ENCODE assay signal across 8 cellular contexts in the genomic region with DNA sequence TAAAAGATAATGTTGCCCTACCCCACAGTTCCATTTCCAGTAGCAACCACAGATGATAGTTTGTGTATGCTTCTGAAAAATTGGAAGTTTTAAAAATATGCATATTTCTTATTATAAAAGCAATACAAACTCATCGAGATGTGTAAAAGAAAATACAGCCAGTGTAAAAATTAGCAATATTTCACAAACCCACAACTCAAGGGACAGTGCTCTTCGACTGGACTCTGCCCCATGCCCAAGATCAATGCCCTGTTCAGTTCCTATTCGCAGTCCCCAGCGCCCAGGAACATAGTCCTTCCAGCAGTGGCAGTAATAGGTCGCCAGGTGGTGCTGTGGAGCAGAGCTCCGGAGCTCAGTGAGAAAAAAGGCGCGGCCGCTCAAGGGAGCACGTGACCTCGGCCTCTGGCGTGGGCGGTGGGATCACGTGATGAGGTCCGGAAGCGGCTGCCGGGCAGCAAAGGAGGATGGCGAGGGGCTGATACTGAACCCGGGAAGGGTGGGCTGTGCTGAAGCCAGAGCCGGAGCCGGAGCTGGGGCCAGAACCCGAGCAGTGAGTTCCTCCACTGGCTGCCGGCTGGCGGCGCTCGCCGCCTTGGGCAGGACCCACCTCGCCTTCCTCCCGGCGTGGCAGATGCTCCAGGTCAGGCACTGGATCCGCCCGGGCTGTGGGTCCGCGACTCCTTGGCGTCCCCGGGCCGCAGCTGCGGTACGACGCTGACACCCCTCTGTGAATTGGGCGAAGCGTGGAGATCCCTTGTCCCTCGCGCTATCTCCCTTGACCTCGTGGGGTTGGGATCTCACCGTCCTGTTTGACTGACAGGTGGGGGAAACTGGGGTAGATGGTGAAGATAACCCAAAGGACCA. TPM values are rescaled to one million over a fixed set of nuclear protein-coding genes. Genes with fewer than 3 reads are reported as not detected.
A peak's percentile ranks its signal among the peaks of the same experiment; 100 is the strongest.
DNase-seq lines count a peak whose midpoint lies in the region; ATAC-seq and TF ChIP-seq lines count a peak whose summit lies in the region.

A gene (plus strand): TSS at position 430 of the 864 bp plus-strand sequence. CDS start 11,190 bp downstream, outside the sequence.

- peaks cover 18 to 21% (median 20%) of the 10 kb centered on the region in 3 donors for H3K4me1 Mint-ChIP-seq in CD8-positive, alpha-beta memory T cell
- peaks cover 25% of the 10 kb centered on the region for H3K4me1 Mint-ChIP-seq in activated CD4-positive, alpha-beta memory T cell treated with anti-CD3 and anti-CD28 coated beads, Interleukin-2, amount 10 ng/mL, durations not matched to agents 7 days and 5 days

- peak within 1 kb of the TSS; percentile 51 for H3K27ac ChIP-seq in CD8-positive, alpha-beta memory T cell (ENCODE audit: low read depth, low read length)
- H3K27ac ChIP-seq in ectodermal cell (ENCODE audit: insufficient read depth, low read depth, low read length, poor library complexity, severe bottlenecking) (peak within 1 kb of the TSS; percentile 50), lower lobe of right lung (peak within 1 kb of the TSS; percentile 70)

- intact Hi-C loops in lower lobe of right lung (cut with DNase I): loop anchor here (10.0 kb wide), 1 partner anchor 207 kb away; no protein-coding TSS in a partner anchor

- peaks cover 0 to 2% (median 0%) of the 10 kb centered on the region in 5 donors for H3K9me3 Mint-ChIP-seq in CD8-positive, alpha-beta memory T cell
- H3K9me3 Mint-ChIP-seq in activated CD4-positive, alpha-beta memory T cell treated with anti-CD3 and anti-CD28 coated beads, Interleukin-2, amount 10 ng/mL, durations not matched to agents 7 days and 5 days: no peaks in the 10 kb centered on the region

- WGBS in ectodermal cell, 2 experiments: 1% methylated on average over 46 of the region's 46 CpGs

- peaks cover 0 to 10% (median 0%) of the 10 kb centered on the region in 3 donors for H3K36me3 Mint-ChIP-seq in CD8-positive, alpha-beta memory T cell
- H3K36me3 Mint-ChIP-seq in activated CD4-positive, alpha-beta memory T cell treated with anti-CD3 and anti-CD28 coated beads, Interleukin-2, amount 10 ng/mL, durations not matched to agents 7 days and 5 days (ENCODE audit: low read depth): no peaks in the 10 kb centered on the region

- H3K4me3 ChIP-seq in CD8-positive, alpha-beta memory T cell (ENCODE audit: low read length): peak within 1 kb of the TSS; percentile 81
- peak within 1 kb of the TSS; percentile 78 for H3K4me3 ChIP-seq in ectodermal cell (ENCODE audit: insufficient read depth, low read depth, low read length)
- H3K4me3 ChIP-seq in lower lobe of right lung: peak within 1 kb of the TSS; percentile 88

- POLR2A ChIA-PET in CD8-positive, alpha-beta memory T cell (lab: Charles Lee): interaction anchor here (0.7 to 1.4 kb wide), 2 partner anchors 16 to 205 kb away, joined by 3 to 5 read pairs; no protein-coding TSS in a partner anchor
- POLR2A ChIA-PET in activated CD4-positive, alpha-beta memory T cell treated with anti-CD3 and anti-CD28 coated beads, Interleukin-2, amount 10 ng/mL, durations not matched to agents 7 days and 5 days (lab: Charles Lee): interaction anchor here (0.9 to 2.6 kb wide), 9 partner anchors 28 to 998 kb away, joined by 3 to 24 read pairs (median 3); a partner anchor contains a TSS

- peak; percentile 80 for ATAC-seq in GM19438 (IDR thresholded peaks at IDR 0.05; ENCODE audit: low read depth, unreplicated experiment)
- ATAC-seq in HG03575 (IDR thresholded peaks at IDR 0.05; ENCODE audit: extremely low read depth, insufficient number of reproducible peaks, low FRiP score, unreplicated experiment): peak; percentile 65
- ATAC-seq in lower lobe of right lung: peak; percentile 98 to 100

- DNase-seq in CD8-positive, alpha-beta memory T cell: peak; percentile 83 to 92 (median 84)
- DNase-seq in NCI-H774 (lab: John Stamatoyannopoulos, UW) (peak; percentile 89), lower lobe of right lung (peak; percentile 97)
- peak; percentile 93 for DNase-seq in activated CD4-positive, alpha-beta memory T cell treated with anti-CD3 and anti-CD28 coated beads, Interleukin-2, amount 10 ng/mL, durations not matched to agents 7 days and 5 days
- peak; percentile 93 to 97 (median 95) for DNase-seq in stimulated activated CD4-positive, alpha-beta T cell treated with anti-CD3 and anti-CD28 coated beads, TNF-alpha, amount 100 ng/mL, for 24 hours (ENCODE audit: low read depth in 3 of 3)

- CTCF ChIA-PET in CD8-positive, alpha-beta memory T cell (lab: Charles Lee): interaction anchor here (0.7 to 3.0 kb wide), 27 partner anchors 9 to 324 kb away, joined by 3 to 51 read pairs (median 6); a partner anchor contains a TSS
- CTCF ChIA-PET in activated CD4-positive, alpha-beta memory T cell treated with anti-CD3 and anti-CD28 coated beads, Interleukin-2, amount 10 ng/mL, durations not matched to agents 7 days and 5 days (lab: Charles Lee): interaction anchor here (0.7 to 4.3 kb wide), 26 partner anchors 10 to 696 kb away, joined by 3 to 60 read pairs (median 5); a partner anchor contains a TSS

- peaks cover 6 to 36% of the 10 kb centered on the region in 2 donors for H3K27me3 Mint-ChIP-seq in CD8-positive, alpha-beta memory T cell
- peaks cover 29% of the 10 kb centered on the region for H3K27me3 Mint-ChIP-seq in activated CD4-positive, alpha-beta memory T cell treated with anti-CD3 and anti-CD28 coated beads, Interleukin-2, amount 10 ng/mL, durations not matched to agents 7 days and 5 days

- H3K4me1 ChIP-seq in CD8-positive, alpha-beta memory T cell (ENCODE audit: insufficient read depth, low read length): peaks cover 8% of the 10 kb centered on the region
- H3K4me1 ChIP-seq in ectodermal cell (ENCODE audit: control insufficient read depth, insufficient read depth, low read length): peaks cover 7% of the 10 kb centered on the region
- peaks cover 21% of the 10 kb centered on the region for H3K4me1 ChIP-seq in lower lobe of right lung

- peak within 1 kb of the TSS; percentile 70 to 95 (median 90) for H3K27ac Mint-ChIP-seq in CD8-positive, alpha-beta memory T cell
- H3K27ac Mint-ChIP-seq in activated CD4-positive, alpha-beta memory T cell treated with anti-CD3 and anti-CD28 coated beads, Interleukin-2, amount 10 ng/mL, durations not matched to agents 7 days and 5 days: peak within 1 kb of the TSS; percentile 77

- peak within 1 kb of the TSS; percentile 93 to 97 (median 96) for H3K4me3 Mint-ChIP-seq in CD8-positive, alpha-beta memory T cell
- H3K4me3 Mint-ChIP-seq in activated CD4-positive, alpha-beta memory T cell treated with anti-CD3 and anti-CD28 coated beads, Interleukin-2, amount 10 ng/mL, durations not matched to agents 7 days and 5 days: peak within 1 kb of the TSS; percentile 95

- peaks cover 5% of the 10 kb centered on the region for H3K27me3 ChIP-seq in CD8-positive, alpha-beta memory T cell (ENCODE audit: insufficient read depth, low read length, poor library complexity, severe bottlenecking)
- no peaks in the 10 kb centered on the region for H3K27me3 ChIP-seq in ectodermal cell (ENCODE audit: control insufficient read depth, insufficient read depth, low read length, poor library complexity, severe bottlenecking)
- H3K27me3 ChIP-seq in lower lobe of right lung (ENCODE audit: low read depth): no peaks in the 10 kb centered on the region

- peak; percentile 97 for TF ChIP-seq CTCF in lower lobe of right lung (IDR thresholded peaks at IDR 0.05)

- no peaks in the 10 kb centered on the region for H3K36me3 ChIP-seq in CD8-positive, alpha-beta memory T cell (ENCODE audit: insufficient read depth, low read length)
- H3K36me3 ChIP-seq in ectodermal cell (ENCODE audit: control insufficient read depth, insufficient read depth, low read length): no peaks in the 10 kb centered on the region
- no peaks in the 10 kb centered on the region for H3K36me3 ChIP-seq in lower lobe of right lung

- H3K9me3 ChIP-seq in CD8-positive, alpha-beta memory T cell (ENCODE audit: low read length): no peaks in the 10 kb centered on the region
- H3K9me3 ChIP-seq in ectodermal cell (ENCODE audit: control insufficient read depth, low read length) (no peaks in the 10 kb centered on the region), lower lobe of right lung (no peaks in the 10 kb centered on the region)

RNA-seq across cellular contexts. Expression of the gene that starts here (rescaled TPM):
- 1 to 10 TPM; 6.8 to 7.2 TPM for total RNA-seq in CD8-positive, alpha-beta memory T cell
- polyA plus RNA-seq in CD8-positive, alpha-beta memory T cell: 1.9 TPM
- total RNA-seq in activated CD4-positive, alpha-beta memory T cell treated with anti-CD3 and anti-CD28 coated beads, Interleukin-2, amount 10 ng/mL, durations not matched to agents 7 days and 5 days: 1 to 10 TPM; 5.4 to 6.4 TPM
- polyA plus RNA-seq in ectodermal cell (2013, experiment 1 of 4): 10.9 TPM
- polyA plus RNA-seq in ectodermal cell (2013, experiment 2 of 4): 14.1 TPM
- 10.1 TPM for polyA plus RNA-seq in ectodermal cell (2013, experiment 3 of 4)
- 9.2 TPM for polyA plus RNA-seq in ectodermal cell (2013, experiment 4 of 4)
- 11.5 TPM for total RNA-seq in lower lobe of right lung

Comparison
In these comparisons a context has a peak if more than half of its experiments do, and no peak if none do; other contexts are left out.
1. Peak in every context shown above with its lines: DNase-seq, ATAC-seq, H3K4me3 ChIP-seq and H3K27ac ChIP-seq.